In the genomic region with DNA sequence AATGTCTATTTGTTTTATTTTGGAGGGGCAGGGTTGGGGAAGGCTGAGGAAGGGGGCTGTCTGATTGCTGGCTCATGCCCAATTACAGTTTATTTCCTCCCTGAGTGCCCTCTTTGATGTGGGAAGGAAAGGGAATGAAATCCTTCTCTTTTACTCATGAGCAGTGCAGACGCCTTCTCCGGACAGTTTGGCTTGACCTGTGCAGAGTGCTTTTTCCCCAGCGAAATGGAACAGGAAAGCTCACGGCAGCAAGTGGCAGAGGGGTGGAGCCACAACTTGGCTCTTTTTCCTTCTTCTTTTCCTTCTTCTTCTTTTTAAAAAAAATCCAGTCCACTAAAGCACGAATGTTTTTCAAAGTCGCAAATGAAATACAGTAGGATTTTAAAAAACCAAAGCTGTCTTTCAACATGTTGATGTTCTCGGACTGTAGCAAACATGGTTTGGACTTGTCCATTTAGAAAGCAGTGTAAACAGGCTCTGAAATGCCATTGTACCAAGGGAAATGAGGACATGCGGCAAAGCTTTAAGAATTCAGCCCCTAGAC, we compare ENCODE assay signal across 9 cellular contexts. TPM values are rescaled to one million over a fixed set of nuclear protein-coding genes. Genes with fewer than 3 reads are reported as not detected.
DNase-seq lines count a peak whose midpoint lies in the region; ATAC-seq and TF ChIP-seq lines count a peak whose summit lies in the region.
"Had no signal": no experiment of that assay in that cellular context is flagged by ENCODE, and none has a peak within 500 bp of the region (broad histone marks: within the 10 kb centered on the region; RNA-seq: fewer than 3 reads in every experiment).

No MANE protein-coding gene starts in this region.

- no peaks in the 10 kb centered on the region for H4K20me1 ChIP-seq in mammary epithelial cell (ENCODE audit: insufficient read depth, low read length)

- DNase-seq in mammary epithelial cell (no peak), kidney tubule cell (ENCODE audit: low spot score) (peak; percentile 77), stomach (no peak), GM20000 (ENCODE audit: low spot score) (no peak), DMS79 (lab: John Stamatoyannopoulos, UW) (no peak), gastrocnemius medialis (no peak), NCI-H1930 (lab: John Stamatoyannopoulos, UW) (no peak)
- DNase-seq: activated effector memory CD4-positive, alpha-beta T cell treated with anti-CD3 and anti-CD28 coated beads, Interleukin-2, amount 50 U/mL, for 16 hours had no signal

- dilution Hi-C loops in mammary epithelial cell (cut with HindIII; ENCODE audit: low sequenced_read_pairs): no loop called here

- ATAC-seq in gastrocnemius medialis: no peak

- H3K27me3 ChIP-seq in HUES6 (ENCODE audit: control insufficient read depth, insufficient read depth, low read length) (no peaks in the 10 kb centered on the region), mammary epithelial cell (ENCODE audit: insufficient read depth, low read length) (no peaks in the 10 kb centered on the region), stomach (no peaks in the 10 kb centered on the region), gastrocnemius medialis (no peaks in the 10 kb centered on the region)

- 8% methylated on average over 7 of the region's 8 CpGs for WGBS in mammary epithelial cell (ENCODE audit: low coverage, missing lambda C conversion rate)
- 5 to 19% (median 11%) methylated on average over 8 of the region's 8 CpGs for WGBS in stomach, 5 donors

- BruUV-seq in mammary epithelial cell (replicated peaks; lab: Mats Ljungman, UMichigan): no TSS peak

- intact Hi-C loops in mammary epithelial cell (cut with micrococcal nuclease) (loop anchor here (5.0 kb wide), 2 partner anchors 85 to 170 kb away; partner anchors contain the start of gene VAPA), stomach (cut with DNase I; ENCODE audit: low total_unique reads) (no loop called here), gastrocnemius medialis (cut with DNase I; ENCODE audit: low total_unique reads) (no loop called here)

- TF ChIP-seq EP300 in stomach (IDR thresholded peaks at IDR 0.05): no peak

- H2AFZ ChIP-seq in mammary epithelial cell (ENCODE audit: low read depth, low read length): peak overlapping the region; percentile 24

- peak overlapping the region; percentile 68 for H3K27ac ChIP-seq in HUES6 (ENCODE audit: low read depth, low read length)
- H3K27ac ChIP-seq in mammary epithelial cell (ENCODE audit: insufficient read depth, low read depth, low read length): peak overlapping the region; percentile 78
- peak overlapping the region in 4 of 5 donors; percentile 31 to 71 (median 47) for H3K27ac ChIP-seq in stomach
- H3K27ac ChIP-seq in gastrocnemius medialis: peak overlapping the region in 2 of 4 donors; percentile 17 to 45

- H3K9me3 ChIP-seq in HUES6 (ENCODE audit: control insufficient read depth, insufficient read depth, low read depth, low read length) (no peaks in the 10 kb centered on the region), mammary epithelial cell (replicated peaks; ENCODE audit: insufficient read depth, low read length) (no peaks in the 10 kb centered on the region), stomach (no peaks in the 10 kb centered on the region), gastrocnemius medialis (no peaks in the 10 kb centered on the region)

- peak overlapping the region; percentile 71 for H3K4me2 ChIP-seq in mammary epithelial cell (ENCODE audit: insufficient read depth, low read depth, low read length)

- no peak for TF ChIP-seq CTCF in mammary epithelial cell (conservative IDR thresholded peaks at IDR 0.05 in 1 of 2, IDR thresholded peaks at IDR 0.05 in 1 of 2; ENCODE audit: extremely low read depth in 1 of 2, insufficient read depth in 1 of 2, low read depth in 1 of 2, low read length in 2 of 2)
- TF ChIP-seq CTCF in stomach (IDR thresholded peaks at IDR 0.05): no peak
- no peak for TF ChIP-seq CTCF in GM20000 (IDR thresholded peaks at IDR 0.05; ENCODE audit: extremely low read depth, missing control alignments)
- TF ChIP-seq CTCF in gastrocnemius medialis (IDR thresholded peaks at IDR 0.05 in 4 of 5, conservative IDR thresholded peaks at IDR 0.05 in 1 of 5): no peak

- H3K9ac ChIP-seq in HUES6 (ENCODE audit: low read length) (peak overlapping the region; percentile 42), mammary epithelial cell (ENCODE audit: insufficient read depth, low read length) (peak overlapping the region; percentile 62)

- no peaks in the 10 kb centered on the region for H3K36me3 ChIP-seq in HUES6 (ENCODE audit: control insufficient read depth, insufficient read depth, low read length)
- H3K36me3 ChIP-seq in mammary epithelial cell (ENCODE audit: insufficient read depth, low read length): no peaks in the 10 kb centered on the region
- no peaks in the 10 kb centered on the region for H3K36me3 ChIP-seq in stomach
- H3K36me3 ChIP-seq in gastrocnemius medialis: no peaks in the 10 kb centered on the region

- CTCF ChIA-PET in mammary epithelial cell (lab: Charles Lee; ENCODE audit: low non-redundant PET): no interaction called here

- in situ Hi-C loops in mammary epithelial cell (cut with MboI; ENCODE audit: low sequenced_read_pairs in 2 of 2) (no loop called here), gastrocnemius medialis (cut with MboI; ENCODE audit: low sequenced_read_pairs in 4 of 4) (no loop called here)

- no peak for TF ChIP-seq POLR2A in stomach (IDR thresholded peaks at IDR 0.05)
- TF ChIP-seq POLR2A in gastrocnemius medialis (IDR thresholded peaks at IDR 0.05): peak in 1 of 2 donors; percentile 6

- H3K79me2 ChIP-seq in mammary epithelial cell (ENCODE audit: insufficient read depth, low read length): peaks cover 13% of the 10 kb centered on the region

- peak overlapping the region; percentile 1; the same call in 1 of the 2 replicates for H3K4me3 ChIP-seq in HUES6 (ENCODE audit: low read depth, low read length)
- H3K4me3 ChIP-seq in mammary epithelial cell (replicated peaks in 1 of 3; ENCODE audit: insufficient read depth in 1 of 3, low read depth in 2 of 3, low read length in 3 of 3): no peak overlapping the region
- peak overlapping the region in 3 of 4 donors; percentile 10 to 26 (median 26) for H3K4me3 ChIP-seq in stomach
- no peak overlapping the region for H3K4me3 ChIP-seq in gastrocnemius medialis

- H3K4me1 ChIP-seq in HUES6 (ENCODE audit: control insufficient read depth, insufficient read depth, low read length) (peaks cover 42% of the 10 kb centered on the region), mammary epithelial cell (ENCODE audit: insufficient read depth, low read length) (peaks cover 36% of the 10 kb centered on the region), stomach (peaks cover 8 to 41% (median 20%) of the 10 kb centered on the region in 4 donors), gastrocnemius medialis (peaks cover 0 to 3% of the 10 kb centered on the region in 2 donors)

RNA-seq across cellular contexts. Expression of gene RAB31, which starts 34.6 kb away (rescaled TPM):
- total RNA-seq in mammary epithelial cell (10 to 100 TPM; 12.3 to 34.6 TPM), stomach (10 to 100 TPM; 10.1 to 65.5 (median 47.8) TPM), gastrocnemius medialis (1 to 10 TPM; 3.2 to 7.1 (median 4.4) TPM)
- polyA plus RNA-seq in mammary epithelial cell (22.6 TPM), stomach (10 to 100 TPM; 20.4 to 52.2 (median 25.8) TPM)
- polyA minus RNA-seq in mammary epithelial cell: 78.6 TPM

Comparison
In these comparisons a context has a peak if more than half of its experiments do, and no peak if none do; other contexts are left out.
1. H3K4me3 ChIP-seq: peak in HUES6 (single experiment) and stomach (3 of 4); none in mammary epithelial cell (0 of 3) and gastrocnemius medialis (0 of 4).